In the genomic region with DNA sequence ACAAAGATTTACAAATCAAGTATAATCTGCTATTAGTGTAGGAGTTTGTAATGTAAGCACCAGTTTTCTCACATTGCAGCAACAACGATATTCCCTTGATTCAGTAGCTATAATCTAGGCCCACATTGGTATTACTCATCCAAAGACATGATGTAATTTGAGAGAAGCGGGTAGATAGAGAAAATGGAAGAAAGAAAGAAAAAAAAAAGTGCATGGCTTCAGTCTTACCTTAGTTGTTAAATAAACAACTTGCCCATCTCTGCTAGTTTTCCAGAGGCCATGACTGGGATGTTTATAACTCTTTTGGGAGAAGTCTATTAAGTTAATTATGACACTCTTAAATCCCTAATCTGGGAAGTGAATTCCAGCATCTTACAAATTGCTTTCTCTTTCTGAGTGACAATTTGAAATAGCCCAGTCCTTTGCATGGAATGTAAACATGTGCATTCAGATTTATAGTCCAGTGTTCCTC, we compare ENCODE assay signal across 11 cellular contexts. TPM values are rescaled to one million over a fixed set of nuclear protein-coding genes. Genes with fewer than 3 reads are reported as not detected.
DNase-seq lines count a peak whose midpoint lies in the region; ATAC-seq and TF ChIP-seq lines count a peak whose summit lies in the region.
"Had no signal": no experiment of that assay in that cellular context is flagged by ENCODE, and none has a peak within 500 bp of the region (broad histone marks: within the 10 kb centered on the region; RNA-seq: fewer than 3 reads in every experiment).

No MANE protein-coding gene starts in this region.

- H3K4me3 ChIP-seq in hepatocyte, result no peak overlapping the region
- no peak overlapping the region for H3K4me3 ChIP-seq in CD8-positive, alpha-beta T cell (ENCODE audit: low read depth, low read length)

- CTCF ChIA-PET in CD4-positive, alpha-beta T cell (lab: Charles Lee), result interaction anchor here (1.6 kb wide), 1 partner anchor 168 kb away, joined by 3 read pairs; no protein-coding TSS in a partner anchor
- CTCF ChIA-PET in activated CD8-positive, alpha-beta T cell treated with anti-CD3 and anti-CD28 coated beads, Interleukin-2, amount 10 ng/mL, durations not matched to agents 7 days and 5 days (lab: Charles Lee), result interaction anchor here (2.9 kb wide), 1 partner anchor 168 kb away, joined by 8 read pairs; no protein-coding TSS in a partner anchor
- CTCF ChIA-PET in CD8-positive, alpha-beta T cell (lab: Charles Lee), result interaction anchor here (0.7 to 1.5 kb wide), 2 partner anchors 10 to 20 kb away, joined by 3 to 6 read pairs; no protein-coding TSS in a partner anchor

- no peak for TF ChIP-seq CTCF in CD4-positive, alpha-beta T cell (IDR thresholded peaks at IDR 0.05)
- TF ChIP-seq CTCF in hepatocyte (IDR thresholded peaks at IDR 0.05; ENCODE audit: poor library complexity), result no peak
- no peak for TF ChIP-seq CTCF in CD8-positive, alpha-beta T cell (IDR thresholded peaks at IDR 0.05)

- H3K79me2 ChIP-seq in hepatocyte, result peaks cover 57% of the 10 kb centered on the region

- H3K4me1 Mint-ChIP-seq in CD4-positive, alpha-beta T cell (ENCODE audit: low read depth), result peaks cover 25% of the 10 kb centered on the region
- peaks cover 52% of the 10 kb centered on the region for H3K4me1 Mint-ChIP-seq in activated CD8-positive, alpha-beta T cell treated with anti-CD3 and anti-CD28 coated beads, Interleukin-2, amount 10 ng/mL, durations not matched to agents 7 days and 5 days (ENCODE audit: low read depth)
- peaks cover 9% of the 10 kb centered on the region for H3K4me1 Mint-ChIP-seq in CD8-positive, alpha-beta T cell (ENCODE audit: low read depth)

- no peak for ATAC-seq in CD4-positive, alpha-beta T cell (ENCODE audit: poor library complexity)
- ATAC-seq in activated CD8-positive, alpha-beta T cell treated with anti-CD3 and anti-CD28 coated beads, Interleukin-2, amount 10 ng/mL, durations not matched to agents 7 days and 5 days, result no peak
- ATAC-seq in left colon, result no peak
- no peak for ATAC-seq in CD8-positive, alpha-beta T cell

- no peaks in the 10 kb centered on the region for H4K20me1 ChIP-seq in hepatocyte (ENCODE audit: insufficient read depth, poor library complexity, severe bottlenecking)

- peak overlapping the region; percentile 66 for H3K4me3 Mint-ChIP-seq in CD4-positive, alpha-beta T cell
- peak overlapping the region; percentile 32 for H3K4me3 Mint-ChIP-seq in activated CD8-positive, alpha-beta T cell treated with anti-CD3 and anti-CD28 coated beads, Interleukin-2, amount 10 ng/mL, durations not matched to agents 7 days and 5 days
- H3K4me3 Mint-ChIP-seq in CD8-positive, alpha-beta T cell, result no peak overlapping the region
- H3K4me3 Mint-ChIP-seq: memory B cell had no signal

- DNase-seq in CD4-positive, alpha-beta T cell, result no peak
- DNase-seq in HT1080 (ENCODE audit: low read depth) (peak; percentile 56), hepatocyte (ENCODE audit: low spot score) (no peak), left colon (no peak), DMS79 treated with DMSO at 0.1 percent for 48 hours (lab: John Stamatoyannopoulos, UW) (no peak), T1000 (lab: John Stamatoyannopoulos, UW) (no peak)
- DNase-seq in activated CD8-positive, alpha-beta T cell treated with anti-CD3 and anti-CD28 coated beads, Interleukin-2, amount 10 ng/mL, durations not matched to agents 7 days and 5 days, result no peak
- no peak for DNase-seq in CD8-positive, alpha-beta T cell
- DNase-seq: effector memory CD4-positive, alpha-beta T cell; NCI-H69 had no signal

- H3K4me1 ChIP-seq in hepatocyte (ENCODE audit: insufficient read depth), result peaks cover 5% of the 10 kb centered on the region
- peaks cover 10% of the 10 kb centered on the region for H3K4me1 ChIP-seq in CD8-positive, alpha-beta T cell (ENCODE audit: insufficient read depth, low read length)

- no peak overlapping the region for H3K27ac Mint-ChIP-seq in CD4-positive, alpha-beta T cell
- H3K27ac Mint-ChIP-seq in activated CD8-positive, alpha-beta T cell treated with anti-CD3 and anti-CD28 coated beads, Interleukin-2, amount 10 ng/mL, durations not matched to agents 7 days and 5 days, result peak overlapping the region; percentile 7
- no peak overlapping the region for H3K27ac Mint-ChIP-seq in CD8-positive, alpha-beta T cell
- H3K27ac Mint-ChIP-seq: memory B cell had no signal

- WGBS in hepatocyte (ENCODE audit: low lambda C conversion rate, missing lambda C conversion rate), result 42% methylated on average over 2 of the region's 2 CpGs

- no peaks in the 10 kb centered on the region for H3K27me3 ChIP-seq in CD4-positive, alpha-beta T cell (ENCODE audit: control insufficient read depth, insufficient read depth, low read length)
- H3K27me3 ChIP-seq in hepatocyte, result no peaks in the 10 kb centered on the region
- H3K27me3 ChIP-seq in CD8-positive, alpha-beta T cell (ENCODE audit: insufficient read depth, low read length), result no peaks in the 10 kb centered on the region

- intact Hi-C loops in CD4-positive, alpha-beta T cell (cut with DNase I, micrococcal nuclease), result loop anchor here in 1 of 2 experiments (10.0 kb wide), 1 partner anchor 889 kb away; the partner anchor contains the start of gene ZBTB5
- intact Hi-C loops in left colon (cut with DNase I, micrococcal nuclease), result no loop called here
- intact Hi-C loops in CD8-positive, alpha-beta T cell (cut with DNase I, micrococcal nuclease), result no loop called here

- no peak overlapping the region for H2AFZ ChIP-seq in hepatocyte

- H3K4me2 ChIP-seq in hepatocyte, result peak overlapping the region; percentile 59

- H3K27me3 Mint-ChIP-seq in CD4-positive, alpha-beta T cell, result no peaks in the 10 kb centered on the region
- peaks cover 5% of the 10 kb centered on the region for H3K27me3 Mint-ChIP-seq in activated CD8-positive, alpha-beta T cell treated with anti-CD3 and anti-CD28 coated beads, Interleukin-2, amount 10 ng/mL, durations not matched to agents 7 days and 5 days (ENCODE audit: low read depth)
- H3K27me3 Mint-ChIP-seq in CD8-positive, alpha-beta T cell (ENCODE audit: low read depth), result no peaks in the 10 kb centered on the region
- H3K27me3 Mint-ChIP-seq: memory B cell had no signal

- no peaks in the 10 kb centered on the region for H3K9me3 ChIP-seq in CD4-positive, alpha-beta T cell (ENCODE audit: control insufficient read depth, low read length)
- H3K9me3 ChIP-seq in hepatocyte (ENCODE audit: low read depth), result no peaks in the 10 kb centered on the region
- no peaks in the 10 kb centered on the region for H3K9me3 ChIP-seq in CD8-positive, alpha-beta T cell (ENCODE audit: low read length)

- POLR2A ChIA-PET in CD4-positive, alpha-beta T cell (lab: Charles Lee), result interaction anchor here (0.6 kb wide), 1 partner anchor 77 kb away, joined by 3 read pairs; no protein-coding TSS in a partner anchor
- POLR2A ChIA-PET in activated CD8-positive, alpha-beta T cell treated with anti-CD3 and anti-CD28 coated beads, Interleukin-2, amount 10 ng/mL, durations not matched to agents 7 days and 5 days (lab: Charles Lee), result interaction anchor here (1.0 kb wide), 1 partner anchor 90 kb away, joined by 3 read pairs; no protein-coding TSS in a partner anchor
- POLR2A ChIA-PET in CD8-positive, alpha-beta T cell (lab: Charles Lee), result no interaction called here

- no peaks in the 10 kb centered on the region for H3K9me2 ChIP-seq in hepatocyte (replicated peaks; ENCODE audit: insufficient read depth)

- H3K36me3 Mint-ChIP-seq in CD4-positive, alpha-beta T cell (ENCODE audit: low read depth), result peaks cover 6% of the 10 kb centered on the region
- peaks cover 43% of the 10 kb centered on the region for H3K36me3 Mint-ChIP-seq in activated CD8-positive, alpha-beta T cell treated with anti-CD3 and anti-CD28 coated beads, Interleukin-2, amount 10 ng/mL, durations not matched to agents 7 days and 5 days (ENCODE audit: low read depth)
- peaks cover 7% of the 10 kb centered on the region for H3K36me3 Mint-ChIP-seq in CD8-positive, alpha-beta T cell
- H3K36me3 Mint-ChIP-seq: memory B cell had no signal

- H3K9me3 Mint-ChIP-seq in CD4-positive, alpha-beta T cell, result no peaks in the 10 kb centered on the region
- H3K9me3 Mint-ChIP-seq in activated CD8-positive, alpha-beta T cell treated with anti-CD3 and anti-CD28 coated beads, Interleukin-2, amount 10 ng/mL, durations not matched to agents 7 days and 5 days (ENCODE audit: insufficient read depth), result no peaks in the 10 kb centered on the region
- no peaks in the 10 kb centered on the region for H3K9me3 Mint-ChIP-seq in CD8-positive, alpha-beta T cell
- H3K9me3 Mint-ChIP-seq: memory B cell had no signal

- H3K36me3 ChIP-seq in hepatocyte (replicated peaks; ENCODE audit: insufficient read depth, low read depth), result no peaks in the 10 kb centered on the region
- no peaks in the 10 kb centered on the region for H3K36me3 ChIP-seq in CD8-positive, alpha-beta T cell (ENCODE audit: insufficient read depth, low read length)

- no peak overlapping the region for H3K27ac ChIP-seq in CD4-positive, alpha-beta T cell (ENCODE audit: low read depth, low read length)
- H3K27ac ChIP-seq in hepatocyte, result peak overlapping the region; percentile 12
- H3K27ac ChIP-seq in CD8-positive, alpha-beta T cell (ENCODE audit: low read depth, low read length), result no peak overlapping the region

RNA-seq across cellular contexts. Expression of gene MELK, which starts 2.8 kb away (rescaled TPM):
- under 1 TPM; 0.42 to 0.47 TPM for total RNA-seq in CD4-positive, alpha-beta T cell
- 62.7 and 74.6 TPM in 2 replicates for total RNA-seq in HT1080 (2014; rRNA removed; shearing (Covaris generic))
- polyA plus RNA-seq in HT1080 (2015; cell fraction: cytosol; rRNA removed), result 63.1 and 72.0 TPM in 2 replicates
- 81.9 and 89.7 TPM in 2 replicates for polyA plus RNA-seq in HT1080 (2015; cell fraction: nucleus; rRNA removed)
- total RNA-seq in activated CD8-positive, alpha-beta T cell treated with anti-CD3 and anti-CD28 coated beads, Interleukin-2, amount 10 ng/mL, durations not matched to agents 7 days and 5 days, result 10 to 100 TPM; 73.4 to 74.9 TPM
- total RNA-seq in hepatocyte (11.0 and 12.5 TPM in 2 replicates), left colon (1 to 10 TPM; 5.2 to 9.9 TPM)
- polyA plus RNA-seq in hepatocyte, result 6.9 and 11.0 TPM in 2 replicates
- total RNA-seq in CD8-positive, alpha-beta T cell, result under 1 TPM in 1 of 2 experiments, not detected in 1; 0.24 TPM
